Comparison of ENCODE assay signal across 8 cellular contexts in genomic region chr1:32963746-32964460, GRCh38. TPM values are rescaled to one million over a fixed set of nuclear protein-coding genes. Genes with fewer than 3 reads are reported as not detected.
A peak's percentile ranks its signal among the peaks of the same experiment; 100 is the strongest.
DNase-seq lines count a peak whose midpoint lies in the region; ATAC-seq and TF ChIP-seq lines count a peak whose summit lies in the region.

No MANE protein-coding gene starts in this region.

- H3K36me3 ChIP-seq in ACC112 (ENCODE audit: insufficient read depth, low read length) (no peaks in the 10 kb centered on the region), neuron (ENCODE audit: insufficient read depth, low read length) (peaks cover under 1% of the 10 kb centered on the region)

- peak; percentile 8 for ATAC-seq in GM18861 (IDR thresholded peaks at IDR 0.05; ENCODE audit: unreplicated experiment)
- peak; percentile 21 for ATAC-seq in HG03175 (IDR thresholded peaks at IDR 0.05; ENCODE audit: unreplicated experiment)
- ATAC-seq in activated T-helper 17 cell treated with anti-CD3 and anti-CD28 coated beads, Interleukin-2, amount 50 U/mL, for 72 hours (replicated peaks): peak; percentile 25

- DNase-seq in fibroblast of villous mesenchyme (ENCODE audit: low read depth): peak; percentile 58
- peak in 24 of 49 donors; percentile 8 to 83 (median 30) for DNase-seq in substantia nigra (lab: John Stamatoyannopoulos, UW)

- peaks cover 50% of the 10 kb centered on the region for H3K79me2 ChIP-seq in ACC112 (ENCODE audit: control insufficient read depth, insufficient read depth, low read length, unreplicated experiment)

- no peaks in the 10 kb centered on the region for H3K27me3 Mint-ChIP-seq in activated T-helper 17 cell treated with anti-CD3 and anti-CD28 coated beads, Interleukin-2, amount 50 U/mL, for 72 hours

- peaks cover 4% of the 10 kb centered on the region for H3K9me3 Mint-ChIP-seq in activated T-helper 17 cell treated with anti-CD3 and anti-CD28 coated beads, Interleukin-2, amount 50 U/mL, for 72 hours

- H2AFZ ChIP-seq in ACC112 (ENCODE audit: low read length, unreplicated experiment): no peak overlapping the region
- H2AFZ ChIP-seq in neuron (ENCODE audit: low read depth, low read length): no peak overlapping the region

- H3K4me3 ChIP-seq in ACC112 (ENCODE audit: low read depth, low read length) (peak overlapping the region; percentile 90), fibroblast of villous mesenchyme (ENCODE audit: low read depth, low read length) (peak overlapping the region; percentile 83), neuron (ENCODE audit: low read length) (peak overlapping the region; percentile 86)

- H3K27ac Mint-ChIP-seq in activated T-helper 17 cell treated with anti-CD3 and anti-CD28 coated beads, Interleukin-2, amount 50 U/mL, for 72 hours: peak overlapping the region; percentile 91

- peaks cover 41% of the 10 kb centered on the region for H3K36me3 Mint-ChIP-seq in activated T-helper 17 cell treated with anti-CD3 and anti-CD28 coated beads, Interleukin-2, amount 50 U/mL, for 72 hours (ENCODE audit: low read depth)

- no peaks in the 10 kb centered on the region for H3K27me3 ChIP-seq in ACC112 (ENCODE audit: insufficient read depth, low read length)
- peaks cover 8% of the 10 kb centered on the region for H3K27me3 ChIP-seq in neuron (ENCODE audit: insufficient read depth, low read length)

- H3K4me3 Mint-ChIP-seq in activated T-helper 17 cell treated with anti-CD3 and anti-CD28 coated beads, Interleukin-2, amount 50 U/mL, for 72 hours: peak overlapping the region; percentile 98

- peaks cover 40% of the 10 kb centered on the region for H3K4me1 Mint-ChIP-seq in activated T-helper 17 cell treated with anti-CD3 and anti-CD28 coated beads, Interleukin-2, amount 50 U/mL, for 72 hours

- H3K4me1 ChIP-seq in ACC112 (ENCODE audit: control insufficient read depth, insufficient read depth, low read length, unreplicated experiment) (peaks cover 36% of the 10 kb centered on the region), neuron (ENCODE audit: insufficient read depth, low read length) (peaks cover 17% of the 10 kb centered on the region)

- H3K9me3 ChIP-seq in neuron (ENCODE audit: low read length): no peaks in the 10 kb centered on the region

- TF ChIP-seq CTCF in fibroblast of villous mesenchyme (IDR thresholded peaks at IDR 0.05; ENCODE audit: insufficient read depth, low read depth, low read length): no peak

- H3K27ac ChIP-seq in ACC112 (ENCODE audit: low read depth, low read length) (0 out of 2 replicates have a peak overlapping the region, but pooled peaks have one; percentile 6), substantia nigra (ENCODE audit: low read depth, low read length, poor library complexity, severe bottlenecking) (peak overlapping the region; percentile 63)

TF ChIP-seq in PFSK-1, 5 proteins besides CTCF, POLR2A, EP300 and RAD21:
- peak; percentile 70 to 83 for TF ChIP-seq REST (IDR thresholded peaks at IDR 0.05; ENCODE audit: insufficient read depth in 1 of 2, low read depth in 2 of 2, low read length in 2 of 2)
- no peak for TF ChIP-seq FOXP2 (optimal IDR thresholded peaks at IDR 0.05; ENCODE audit: borderline replicate concordance, extremely low read depth, extremely low read length, insufficient read depth)
TF ChIP-seq in PFSK-1: peak in this region for 1.

RNA-seq across cellular contexts. Expression of gene RNF19B, which starts 0.7 kb away (rescaled TPM):
- polyA plus RNA-seq in PFSK-1 (2012; ENCODE audit: insufficient read length, low read depth): 35.3 TPM
- 10 to 100 TPM; 32.2 to 65.6 TPM for total RNA-seq in activated T-helper 17 cell treated with anti-CD3 and anti-CD28 coated beads, Interleukin-2, amount 50 U/mL, for 72 hours
- total RNA-seq in fibroblast of villous mesenchyme: 9.3 and 9.5 TPM in 2 replicates
